26 cellular contexts compared by ENCODE assay signal in the genomic region with DNA sequence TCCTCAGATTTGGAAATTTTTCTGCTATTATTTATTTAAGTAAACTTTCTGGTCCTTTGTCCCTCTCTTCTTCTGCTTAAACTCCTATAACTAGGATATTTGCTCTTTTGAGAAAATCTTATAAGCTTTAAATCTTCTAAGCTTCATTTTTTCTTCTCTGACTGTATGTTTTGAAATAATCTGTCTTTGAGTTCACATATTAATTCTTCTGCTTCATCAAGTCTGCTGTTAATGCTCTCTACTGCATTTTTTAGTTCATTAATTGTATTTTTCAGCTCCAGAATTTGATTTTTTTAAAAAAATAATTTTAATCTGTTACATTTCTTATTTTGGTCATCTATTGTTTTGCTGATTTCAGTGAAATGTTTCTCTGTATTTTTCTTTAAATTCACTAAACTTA.
"Had no signal": no experiment of that assay in that cellular context is flagged by ENCODE, and none has a peak within 500 bp of the region (broad histone marks: within the 10 kb centered on the region; RNA-seq: fewer than 3 reads in every experiment).

No MANE protein-coding gene starts in this region.

- FAIRE-seq: urothelium cell line had no signal

- H3K27me3 ChIP-seq: neural progenitor cell, ovary, spleen, stomach, thyroid gland, tibial nerve, upper lobe of left lung, vagina had no signal

- H2AFZ ChIP-seq: neural progenitor cell, parathyroid adenoma had no signal

- H3K4me3 ChIP-seq: neural progenitor cell, ovary, psoas muscle, skin epidermis, smooth muscle cell, spleen, stomach, thoracic aorta, thyroid gland, tibial nerve, upper lobe of left lung, vagina had no signal

- DNase-seq: natural killer cell; occipital lobe; ovary; psoas muscle; right cardiac atrium; spleen; stimulated activated CD4-positive, alpha-beta T cell treated with anti-CD3 and anti-CD28 coated beads, Interleukin-12 subunit alpha, Interleukin-12 subunit beta, amount 100 ng/mL, for 4 hours; stimulated activated CD4-positive, alpha-beta T cell treated with anti-CD3 and anti-CD28 coated beads, Interleukin-1b, Interleukin-23, amount 100 ng/mL, for 48 hours; stimulated activated CD4-positive, alpha-beta T cell treated with anti-CD3 and anti-CD28 coated beads, Interleukin-4, amount 100 ng/mL, for 1 hour; stimulated activated CD4-positive, alpha-beta T cell treated with anti-CD3 and anti-CD28 coated beads, Interleukin-4, amount 100 ng/mL, for 4 hours; stimulated activated CD8-positive, alpha-beta memory T cell treated with anti-CD3 and anti-CD28 coated beads, Interleukin-4, amount 100 ng/mL, for 48 hours; stimulated activated naive CD4-positive, alpha-beta T cell; stomach; thyroid gland; trophoblast cell; upper lobe of left lung had no signal

- H3K9ac ChIP-seq: neural progenitor cell, parathyroid adenoma had no signal

- H3K4me1 ChIP-seq: neural progenitor cell, parathyroid adenoma, psoas muscle, spleen, stomach, thyroid gland, tibial nerve, upper lobe of left lung, vagina had no signal

- H3K4me2 ChIP-seq: neural progenitor cell, smooth muscle cell had no signal

- H3K9me3 ChIP-seq: thoracic aorta, thyroid gland, vagina had no signal

- H3K36me3 ChIP-seq: neural progenitor cell, ovary, spleen, stomach, thoracic aorta, thyroid gland, upper lobe of left lung, vagina had no signal

- ATAC-seq: natural killer cell; psoas muscle; right cardiac atrium; sciatic nerve; stimulated activated memory B cell treated with anti-CD40 and anti-IgM and Interleukin-4, amounts not matched to agents 10 μg/mL and 1 μg/mL and 100 μg/mL, for 72 hours had no signal

- H3K27ac ChIP-seq: neural progenitor cell, ovary, parathyroid adenoma, psoas muscle, skin epidermis, spleen, stomach, thoracic aorta, thyroid gland, tibial nerve, upper lobe of left lung, vagina had no signal

- H3K79me2 ChIP-seq: parathyroid adenoma had no signal
